In genomic region chr7:151104411-151105235, GRCh38 we compare ENCODE assay signal across 11 cellular contexts. TPM values are rescaled to one million over a fixed set of nuclear protein-coding genes. Genes with fewer than 3 reads are reported as not detected.
A peak's percentile ranks its signal among the peaks of the same experiment; 100 is the strongest.
DNase-seq lines count a peak whose midpoint lies in the region; ATAC-seq and TF ChIP-seq lines count a peak whose summit lies in the region.
"Had no signal": no experiment of that assay in that cellular context is flagged by ENCODE, and none has a peak within 500 bp of the region (broad histone marks: within the 10 kb centered on the region; RNA-seq: fewer than 3 reads in every experiment).

No MANE protein-coding gene starts in this region.

- peak; percentile 34 for ATAC-seq in sciatic nerve
- ATAC-seq in GM21786 (IDR thresholded peaks at IDR 0.05; ENCODE audit: unreplicated experiment): no peak

- H3K4me2 ChIP-seq in OCI-LY7 (ENCODE audit: low read length): no peak overlapping the region

- no peak overlapping the region for H2AFZ ChIP-seq in OCI-LY7 (ENCODE audit: low read length)

- no peaks in the 10 kb centered on the region for H3K79me2 ChIP-seq in OCI-LY7 (ENCODE audit: insufficient read depth, low read depth, low read length)

- POLR2A ChIA-PET in OCI-LY7 (lab: Charles Lee): no interaction called here

- no peak for TF ChIP-seq CTCF in OCI-LY7 (conservative IDR thresholded peaks at IDR 0.05; ENCODE audit: low read length)

- no peaks in the 10 kb centered on the region for H3K36me3 ChIP-seq in OCI-LY7 (ENCODE audit: insufficient read depth, low read length)
- H3K36me3 ChIP-seq: colonic mucosa had no signal

- H4K20me1 ChIP-seq in OCI-LY7 (ENCODE audit: insufficient read depth, low read length): no peaks in the 10 kb centered on the region; the same call in 1 of the 2 replicates

- H3K9me3 ChIP-seq in OCI-LY7 (ENCODE audit: low read length): no peaks in the 10 kb centered on the region
- H3K9me3 ChIP-seq: colonic mucosa, sigmoid colon had no signal

- H3K9me2 ChIP-seq in OCI-LY7 (ENCODE audit: insufficient read depth, low read length): no peaks in the 10 kb centered on the region

- DNase-seq in HT1080 (ENCODE audit: low read depth) (peak; percentile 46), dermis blood vessel endothelial cell (peak; percentile 86), sciatic nerve (ENCODE audit: low spot score) (peak; percentile 83), OCI-LY7 (ENCODE audit: low spot score) (no peak), HuH-7.5 (ENCODE audit: low spot score) (no peak)
- DNase-seq: colonic mucosa, HCEC 1CT, hypothalamus, NCI-H524 treated with DMSO at 0.1 percent for 48 hours, sigmoid colon had no signal

- CTCF ChIA-PET in OCI-LY7 (lab: Charles Lee; ENCODE audit: unreplicated experiment): interaction anchor here (0.6 kb wide), 1 partner anchor 24 kb away, joined by 3 read pairs; the partner anchor contains the start of gene FASTK

- H3K4me3 ChIP-seq in OCI-LY7 (ENCODE audit: low read depth, low read length, poor library complexity, severe bottlenecking): no peak overlapping the region
- H3K4me3 ChIP-seq: colonic mucosa, sigmoid colon had no signal

- H3K27ac ChIP-seq in OCI-LY7 (ENCODE audit: low read depth, low read length, poor library complexity, severe bottlenecking): no peak overlapping the region
- H3K27ac ChIP-seq: colonic mucosa, sigmoid colon had no signal

- no TSS peak for BruUV-seq in OCI-LY7 (replicated peaks; lab: Mats Ljungman, UMichigan)

- intact Hi-C loops in sciatic nerve (cut with DNase I): no loop called here
- intact Hi-C loops in OCI-LY7 (cut with micrococcal nuclease; ENCODE audit: unreplicated experiment): no loop called here

- H3K4me1 ChIP-seq in OCI-LY7 (ENCODE audit: insufficient read depth, low read length, poor library complexity, severe bottlenecking): no peaks in the 10 kb centered on the region
- H3K4me1 ChIP-seq: colonic mucosa had no signal

RNA-seq across cellular contexts. Expression of gene AGAP3, which starts 18.3 kb away (rescaled TPM):
- 36.4 and 45.3 TPM in 2 replicates for total RNA-seq in HT1080 (2014; rRNA removed; shearing (Covaris generic))
- polyA plus RNA-seq in HT1080 (2015; cell fraction: cytosol; rRNA removed): 43.4 and 51.2 TPM in 2 replicates
- 85.9 and 98.9 TPM in 2 replicates for polyA plus RNA-seq in HT1080 (2015; cell fraction: nucleus; rRNA removed)
- 94.9 and 142 TPM in 2 replicates for total RNA-seq in dermis blood vessel endothelial cell
- 99.7 TPM for total RNA-seq in sciatic nerve
- 4.4 and 4.8 TPM in 2 replicates for total RNA-seq in OCI-LY7 (2014; rRNA removed; shearing (Covaris generic))
- 23.1 and 30.9 TPM in 2 replicates for total RNA-seq in OCI-LY7 (2022)

RNA-seq across cellular contexts. Expression of gene TMUB1, which starts 21.3 kb away (rescaled TPM):
- total RNA-seq in HT1080 (2014; rRNA removed; shearing (Covaris generic)): 66.3 and 85.1 TPM in 2 replicates
- polyA plus RNA-seq in HT1080 (2015; cell fraction: cytosol; rRNA removed): 64.5 and 88.0 TPM in 2 replicates
- polyA plus RNA-seq in HT1080 (2015; cell fraction: nucleus; rRNA removed): 52.3 and 55.8 TPM in 2 replicates
- total RNA-seq in dermis blood vessel endothelial cell: 28.4 and 35.6 TPM in 2 replicates
- 27.8 TPM for total RNA-seq in sciatic nerve
- total RNA-seq in OCI-LY7 (2014; rRNA removed; shearing (Covaris generic)): 38.6 and 56.0 TPM in 2 replicates
- 53.2 and 59.6 TPM in 2 replicates for total RNA-seq in OCI-LY7 (2022)

RNA-seq across cellular contexts. Expression of gene FASTK, which starts 24.0 kb away (rescaled TPM):
- 86.5 and 100 TPM in 2 replicates for total RNA-seq in HT1080 (2014; rRNA removed; shearing (Covaris generic))
- 61.9 and 80.7 TPM in 2 replicates for polyA plus RNA-seq in HT1080 (2015; cell fraction: cytosol; rRNA removed)
- 301 and 312 TPM in 2 replicates for polyA plus RNA-seq in HT1080 (2015; cell fraction: nucleus; rRNA removed)
- total RNA-seq in dermis blood vessel endothelial cell (67.0 and 69.6 TPM in 2 replicates), sciatic nerve (57.9 TPM), OCI-LY7 (2022) (87.7 and 90.5 TPM in 2 replicates)
- 114 and 118 TPM in 2 replicates for total RNA-seq in OCI-LY7 (2014; rRNA removed; shearing (Covaris generic))

RNA-seq across cellular contexts. Expression of gene SLC4A2, which starts 45.2 kb away (rescaled TPM):
- 121 and 146 TPM in 2 replicates for total RNA-seq in HT1080 (2014; rRNA removed; shearing (Covaris generic))
- 61.8 and 65.8 TPM in 2 replicates for polyA plus RNA-seq in HT1080 (2015; cell fraction: cytosol; rRNA removed)
- polyA plus RNA-seq in HT1080 (2015; cell fraction: nucleus; rRNA removed): 172 and 211 TPM in 2 replicates
- 93.6 and 113 TPM in 2 replicates for total RNA-seq in dermis blood vessel endothelial cell
- 87.5 TPM for total RNA-seq in sciatic nerve
- total RNA-seq in OCI-LY7 (2014; rRNA removed; shearing (Covaris generic)): 64.2 and 112 TPM in 2 replicates
- 81.4 and 86.0 TPM in 2 replicates for total RNA-seq in OCI-LY7 (2022)

RNA-seq across cellular contexts. Expression of gene CDK5, which starts 46.9 kb away (rescaled TPM):
- total RNA-seq in HT1080 (2014; rRNA removed; shearing (Covaris generic)): 67.8 and 70.2 TPM in 2 replicates
- polyA plus RNA-seq in HT1080 (2015; cell fraction: cytosol; rRNA removed): 34.2 and 35.8 TPM in 2 replicates
- polyA plus RNA-seq in HT1080 (2015; cell fraction: nucleus; rRNA removed): 16.9 and 19.1 TPM in 2 replicates
- 14.1 and 17.6 TPM in 2 replicates for total RNA-seq in dermis blood vessel endothelial cell
- 5.7 TPM for total RNA-seq in sciatic nerve
- 30.9 and 35.2 TPM in 2 replicates for total RNA-seq in OCI-LY7 (2014; rRNA removed; shearing (Covaris generic))
- total RNA-seq in OCI-LY7 (2022): 23.1 and 23.7 TPM in 2 replicates

Comparison
In these comparisons a context has a peak if more than half of its experiments do, and no peak if none do; other contexts are left out.
1. DNase-seq: peak in HT1080 (single experiment), dermis blood vessel endothelial cell (single experiment) and sciatic nerve (single experiment); none in OCI-LY7 (single experiment) and HuH-7.5 (single experiment).